Comparison of ENCODE assay signal across 1 cellular context in genomic region chr10:102420810-102421644, GRCh38.
A peak's percentile ranks its signal among the peaks of the same experiment; 100 is the strongest.
TF ChIP-seq lines count a peak whose summit lies in the region.

FBXL15 (plus strand) TSS chr10:102420836; CDS start chr10:102421130, 294 bp downstream.

TF ChIP-seq in HepG2, 621 proteins besides CTCF, POLR2A, EP300 and RAD21 (continued from another document and continues in another):
- TF ChIP-seq ZNF513 (CRISPR knock-in tag; conservative IDR thresholded peaks at IDR 0.05) (no peak), TAF1 (CRISPR knock-in tag; IDR thresholded peaks at IDR 0.05) (peak; percentile 79), SIN3A (IDR thresholded peaks at IDR 0.05; ENCODE audit: borderline replicate concordance, low read depth, low read length) (peak; percentile 89; the same call in 1 of the 2 replicates), ZIK1 (CRISPR knock-in tag; IDR thresholded peaks at IDR 0.05; ENCODE audit: borderline replicate concordance, low read depth) (no peak), MED13 (CRISPR knock-in tag; IDR thresholded peaks at IDR 0.05) (no peak), NFKB2 (CRISPR knock-in tag; IDR thresholded peaks at IDR 0.05; ENCODE audit: borderline replicate concordance) (0 out of 2 replicates have a peak, but pooled peaks have one; percentile 73), ZNF552 (CRISPR knock-in tag; IDR thresholded peaks at IDR 0.05; ENCODE audit: borderline replicate concordance) (no peak), ZNF432 (CRISPR knock-in tag; IDR thresholded peaks at IDR 0.05; ENCODE audit: borderline replicate concordance) (no peak), HCFC1 (IDR thresholded peaks at IDR 0.05; ENCODE audit: low read depth, low read length) (peak; percentile 71), ZNF235 (CRISPR knock-in tag; IDR thresholded peaks at IDR 0.05; ENCODE audit: borderline replicate concordance) (0 out of 2 replicates have a peak, but pooled peaks have one; percentile 63), SOX5 (CRISPR knock-in tag; IDR thresholded peaks at IDR 0.05; ENCODE audit: borderline replicate concordance) (peak; percentile 54; the same call in 1 of the 2 replicates), HMGXB4 (CRISPR knock-in tag; IDR thresholded peaks at IDR 0.05; ENCODE audit: borderline replicate concordance in 1 of 2, low read depth in 1 of 2) (peak; percentile 74 to 76), TARDBP (CRISPR knock-in tag; IDR thresholded peaks at IDR 0.05) (peak; percentile 96), MIER3 (CRISPR knock-in tag; IDR thresholded peaks at IDR 0.05; ENCODE audit: borderline replicate concordance) (peak; percentile 81), RARG (CRISPR knock-in tag; IDR thresholded peaks at IDR 0.05; ENCODE audit: low read depth) (no peak; the same call in 1 of the 2 replicates), SIN3B (IDR thresholded peaks at IDR 0.05; ENCODE audit: low read length) (peak; percentile 90), SPEN (CRISPR knock-in tag; IDR thresholded peaks at IDR 0.05; ENCODE audit: low read depth) (peak; percentile 80), MYPOP (CRISPR knock-in tag; IDR thresholded peaks at IDR 0.05) (peak; percentile 18), CREM (IDR thresholded peaks at IDR 0.05) (peak; percentile 78), CREM (CRISPR knock-in tag; IDR thresholded peaks at IDR 0.05) (no peak), RCOR2 (CRISPR knock-in tag; IDR thresholded peaks at IDR 0.05) (peak; percentile 33; the same call in 1 of the 2 replicates), ZNF564 (CRISPR knock-in tag; IDR thresholded peaks at IDR 0.05) (peak; percentile 16), ZNF576 (CRISPR knock-in tag; IDR thresholded peaks at IDR 0.05) (no peak; the same call in 1 of the 2 replicates), ZBTB40 (IDR thresholded peaks at IDR 0.05) (peak; percentile 60), ZBTB40 (CRISPR knock-in tag; IDR thresholded peaks at IDR 0.05) (peak; percentile 38; the same call in 1 of the 2 replicates), ZHX1 (CRISPR knock-in tag; IDR thresholded peaks at IDR 0.05; ENCODE audit: low read depth) (peak; percentile 26; the same call in 1 of the 2 replicates), AGO2 (optimal IDR thresholded peaks at IDR 0.05; ENCODE audit: low read depth, low read length) (peak; percentile 37), RARA (CRISPR knock-in tag; IDR thresholded peaks at IDR 0.05) (peak; percentile 52), UBTF (CRISPR knock-in tag; IDR thresholded peaks at IDR 0.05) (peak; percentile 74), CAMTA2 (CRISPR knock-in tag; IDR thresholded peaks at IDR 0.05; ENCODE audit: borderline replicate concordance) (0 out of 2 replicates have a peak, but pooled peaks have one; percentile 63), ETV6 (CRISPR knock-in tag; conservative IDR thresholded peaks at IDR 0.05) (no peak), ZSCAN31 (CRISPR knock-in tag; IDR thresholded peaks at IDR 0.05; ENCODE audit: low read depth) (peak; percentile 82), ZNF800 (CRISPR knock-in tag; IDR thresholded peaks at IDR 0.05) (peak; percentile 85), GPN1 (CRISPR knock-in tag; IDR thresholded peaks at IDR 0.05; ENCODE audit: borderline replicate concordance) (no peak), ZNF121 (CRISPR knock-in tag; IDR thresholded peaks at IDR 0.05) (peak; percentile 18; the same call in 1 of the 2 replicates), ZNF776 (CRISPR knock-in tag; IDR thresholded peaks at IDR 0.05) (0 out of 2 replicates have a peak, but pooled peaks have one; percentile 22)
